9 cellular contexts compared by ENCODE assay signal in genomic region chr14:74478996-74479635, GRCh38. TPM values are rescaled to one million over a fixed set of nuclear protein-coding genes. Genes with fewer than 3 reads are reported as not detected.
DNase-seq lines count a peak whose midpoint lies in the region; ATAC-seq, FAIRE-seq and TF ChIP-seq lines count a peak whose summit lies in the region.
"Had no signal": no experiment of that assay in that cellular context is flagged by ENCODE, and none has a peak within 500 bp of the region (broad histone marks: within the 10 kb centered on the region; RNA-seq: fewer than 3 reads in every experiment).

No MANE protein-coding gene starts in this region.

- no peak overlapping the region for H3K27ac ChIP-seq in H9 (ENCODE audit: insufficient read length, low read depth, low read length)

- no peak overlapping the region for H3K9ac ChIP-seq in H9 (ENCODE audit: extremely low read depth, insufficient read length, low read length)

- no peak for DNase-seq in H9
- DNase-seq in SK-MEL-5 (ENCODE audit: low read depth, low spot score): peak; percentile 61
- peak; percentile 60 for DNase-seq in iPS-NIHi7 (ENCODE audit: extremely low spot score)
- DNase-seq in central memory CD4-positive, alpha-beta T cell: no peak
- DNase-seq in T-helper 2 cell treated with Interferon-gamma antibody and Interleukin-4, amounts not matched to agents 5 μg/mL and 100 μg/mL, for 36 hours (ENCODE audit: low spot score): no peak
- no peak for DNase-seq in AML-193 (lab: John Stamatoyannopoulos, UW)

- no peaks in the 10 kb centered on the region for H3K27me3 Mint-ChIP-seq in H9 (ENCODE audit: low read depth)
- H3K27me3 Mint-ChIP-seq in T-helper 2 cell treated with Interferon-gamma antibody and Interleukin-4, amounts not matched to agents 5 μg/mL and 100 μg/mL, for 36 hours (ENCODE audit: low read depth): no peaks in the 10 kb centered on the region

- no peak overlapping the region for H3K14ac ChIP-seq in H9 (ENCODE audit: insufficient read depth, low read length)

- H4K8ac ChIP-seq in H9 (replicated peaks; ENCODE audit: insufficient read length, low read depth, low read length): no peak overlapping the region

- no peak overlapping the region for H3K4me2 ChIP-seq in H9 (ENCODE audit: insufficient read depth, insufficient read length, low read length)

- no peaks in the 10 kb centered on the region for H4K20me1 ChIP-seq in H9 (ENCODE audit: control insufficient read depth, insufficient read depth, insufficient read length)

- no peak overlapping the region for H3K4ac ChIP-seq in H9 (ENCODE audit: low read depth, low read length)

- H3K18ac ChIP-seq in H9 (ENCODE audit: insufficient read length, low read depth, low read length): no peak overlapping the region

- in situ Hi-C loops in SK-MEL-5 (cut with HindIII; ENCODE audit: low pct_unique_long_range_greater_than_20kb, low sequenced_read_pairs): no loop called here

- ATAC-seq in HG03520 (IDR thresholded peaks at IDR 0.05; ENCODE audit: unreplicated experiment): no peak

- no peak overlapping the region for H3T11ph ChIP-seq in H9 (ENCODE audit: low read length)

- H3K9me3 Mint-ChIP-seq in H9: no peaks in the 10 kb centered on the region
- H3K9me3 Mint-ChIP-seq in T-helper 2 cell treated with Interferon-gamma antibody and Interleukin-4, amounts not matched to agents 5 μg/mL and 100 μg/mL, for 36 hours: no peaks in the 10 kb centered on the region

- no peak overlapping the region for H2AK5ac ChIP-seq in H9 (ENCODE audit: insufficient read length, low read length)

- H3K56ac ChIP-seq in H9 (ENCODE audit: insufficient read length, low read depth, low read length): no peak overlapping the region

- peak overlapping the region in 2 of 3 experiments; percentile 28 to 62; a peak in 1 of 7 replicates for H3K27ac Mint-ChIP-seq in H9
- H3K27ac Mint-ChIP-seq in T-helper 2 cell treated with Interferon-gamma antibody and Interleukin-4, amounts not matched to agents 5 μg/mL and 100 μg/mL, for 36 hours: no peak overlapping the region

- no peaks in the 10 kb centered on the region for H3K79me1 ChIP-seq in H9 (ENCODE audit: insufficient read depth, low read depth, low read length, poor library complexity, severe bottlenecking)

- no peak overlapping the region for H4K5ac ChIP-seq in H9 (ENCODE audit: insufficient read length, low read depth, low read length)

- H4K91ac ChIP-seq in H9 (ENCODE audit: insufficient read length, low read depth, low read length): no peak overlapping the region

- peaks cover 8 to 57% (median 51%) of the 10 kb centered on the region in 3 experiments for H3K36me3 Mint-ChIP-seq in H9 (ENCODE audit: insufficient read depth in 1 of 3, low read depth in 3 of 3)
- H3K36me3 Mint-ChIP-seq in T-helper 2 cell treated with Interferon-gamma antibody and Interleukin-4, amounts not matched to agents 5 μg/mL and 100 μg/mL, for 36 hours (ENCODE audit: low read depth): peaks cover 6% of the 10 kb centered on the region

- FAIRE-seq in A204.1 (lab: Jason Lieb, UNC): peak; percentile 29
- FAIRE-seq: TTC549 had no signal

- peaks cover 17 to 29% of the 10 kb centered on the region in 2 experiments for H3K4me1 Mint-ChIP-seq in H9
- no peaks in the 10 kb centered on the region for H3K4me1 Mint-ChIP-seq in T-helper 2 cell treated with Interferon-gamma antibody and Interleukin-4, amounts not matched to agents 5 μg/mL and 100 μg/mL, for 36 hours (ENCODE audit: low read depth)

- H3K9me3 ChIP-seq in H9 (ENCODE audit: control insufficient read depth, low read depth, low read length): no peaks in the 10 kb centered on the region

- no peaks in the 10 kb centered on the region for H3K27me3 ChIP-seq in H9 (ENCODE audit: insufficient read depth, low read length)

- no peaks in the 10 kb centered on the region for H3K79me2 ChIP-seq in H9 (ENCODE audit: insufficient read depth, low read length)

- WGBS in H9 (ENCODE audit: extremely low coverage, insufficient read length, low lambda C conversion rate): no CpG with 5 or more reads among the region's 2 CpGs

- no peak overlapping the region for H2BK15ac ChIP-seq in H9 (ENCODE audit: low read depth, low read length)

- H2BK120ac ChIP-seq in H9 (ENCODE audit: low read depth, low read length, poor library complexity, severe bottlenecking): no peak overlapping the region

- no peak overlapping the region for H3K4me3 Mint-ChIP-seq in H9
- H3K4me3 Mint-ChIP-seq in T-helper 2 cell treated with Interferon-gamma antibody and Interleukin-4, amounts not matched to agents 5 μg/mL and 100 μg/mL, for 36 hours: no peak overlapping the region

- no peak overlapping the region for H2BK5ac ChIP-seq in H9 (ENCODE audit: insufficient read length, low read length)

- H2BK20ac ChIP-seq in H9 (ENCODE audit: low read depth, low read length, poor library complexity, severe bottlenecking): no peak overlapping the region

- H3K23ac ChIP-seq in H9 (ENCODE audit: insufficient read length, low read depth, low read length): no peak overlapping the region

- H3K23me2 ChIP-seq in H9 (ENCODE audit: insufficient read length, low read depth, low read length, poor library complexity, severe bottlenecking): no peaks in the 10 kb centered on the region

- no peaks in the 10 kb centered on the region for H3K4me1 ChIP-seq in H9 (ENCODE audit: insufficient read depth, low read length)

- H2BK12ac ChIP-seq in H9 (ENCODE audit: insufficient read length, low read depth, low read length): no peak overlapping the region

- peak; percentile 96 for TF ChIP-seq CTCF in H9 (conservative IDR thresholded peaks at IDR 0.05)

- no peak overlapping the region for H2AFZ ChIP-seq in H9 (ENCODE audit: low read length)

RNA-seq across cellular contexts. Expression of gene NPC2, which starts 14.0 kb away (rescaled TPM):
- total RNA-seq in H9 (2021): 133 and 137 TPM in 2 replicates
- total RNA-seq in SK-MEL-5 (2014; rRNA removed; shearing (Covaris generic)): 549 and 635 TPM in 2 replicates
- polyA plus RNA-seq in SK-MEL-5 (2015; cell fraction: cytosol; rRNA removed): 1,065 and 1,217 TPM in 2 replicates
- 99.2 and 137 TPM in 2 replicates for polyA plus RNA-seq in SK-MEL-5 (2015; cell fraction: nucleus; rRNA removed)

RNA-seq across cellular contexts. Expression of gene ISCA2, which starts 14.4 kb away (rescaled TPM):
- total RNA-seq in H9 (2021): 36.3 and 37.5 TPM in 2 replicates
- total RNA-seq in SK-MEL-5 (2014; rRNA removed; shearing (Covaris generic)): 28.3 and 36.6 TPM in 2 replicates
- 20.5 and 35.7 TPM in 2 replicates for polyA plus RNA-seq in SK-MEL-5 (2015; cell fraction: cytosol; rRNA removed)
- 27.2 and 29.4 TPM in 2 replicates for polyA plus RNA-seq in SK-MEL-5 (2015; cell fraction: nucleus; rRNA removed)

RNA-seq across cellular contexts. Expression of gene SYNDIG1L, which starts 53.1 kb away (rescaled TPM):
- 0.22 and 0.33 TPM in 2 replicates for total RNA-seq in H9 (2021)
- total RNA-seq in SK-MEL-5 (2014; rRNA removed; shearing (Covaris generic)): not detected in 2 replicates
- polyA plus RNA-seq in SK-MEL-5 (2015; cell fraction: cytosol; rRNA removed): not detected in 2 replicates
- polyA plus RNA-seq in SK-MEL-5 (2015; cell fraction: nucleus; rRNA removed): not detected in 2 replicates

Comparison
In these comparisons a context has a peak if more than half of its experiments do, and no peak if none do; other contexts are left out.
1. DNase-seq: peak in SK-MEL-5 (single experiment) and iPS-NIHi7 (single experiment); none in H9 (single experiment), central memory CD4-positive, alpha-beta T cell (single experiment), T-helper 2 cell treated with Interferon-gamma antibody and Interleukin-4, amounts not matched to agents 5 μg/mL and 100 μg/mL, for 36 hours (single experiment) and AML-193 (0 of 2).